ENCODE assay signal across 11 cellular contexts in genomic region chr2:241739651-241740050, GRCh38. TPM values are rescaled to one million over a fixed set of nuclear protein-coding genes. Genes with fewer than 3 reads are reported as not detected.
DNase-seq lines count a peak whose midpoint lies in the region; ATAC-seq and TF ChIP-seq lines count a peak whose summit lies in the region.
"Had no signal": no experiment of that assay in that cellular context is flagged by ENCODE, and none has a peak within 500 bp of the region (broad histone marks: within the 10 kb centered on the region; RNA-seq: fewer than 3 reads in every experiment).

No MANE protein-coding gene starts in this region.

- no peaks in the 10 kb centered on the region for H3K9me3 Mint-ChIP-seq in activated CD8-positive, alpha-beta T cell treated with anti-CD3 and anti-CD28 coated beads for 36 hours

- H3K4me1 ChIP-seq in HEK293 (ENCODE audit: control insufficient read depth, insufficient read depth, low read length) (no peaks in the 10 kb centered on the region), gastroesophageal sphincter (peaks cover 0 to 19% (median 0%) of the 10 kb centered on the region in 3 donors)

- H3K4me3 ChIP-seq in HEK293 (ENCODE audit: low read depth, low read length) (no peak overlapping the region), epithelial cell of esophagus (ENCODE audit: low read length) (no peak overlapping the region), gastroesophageal sphincter (no peak overlapping the region)
- H3K4me3 ChIP-seq: PC-9 had no signal

- TF ChIP-seq POLR2A in gastroesophageal sphincter (IDR thresholded peaks at IDR 0.05): no peak

- no peaks in the 10 kb centered on the region for H3K27me3 Mint-ChIP-seq in activated CD8-positive, alpha-beta T cell treated with anti-CD3 and anti-CD28 coated beads for 36 hours

- CTCF ChIA-PET in HEK293 (lab: Yijun Ruan, JAX): no interaction called here
- CTCF ChIA-PET in activated CD8-positive, alpha-beta T cell treated with anti-CD3 and anti-CD28 coated beads for 36 hours (lab: Charles Lee): interaction anchor here (0.8 to 1.8 kb wide), 5 partner anchors 8 to 139 kb away, joined by 4 to 6 read pairs (median 5); no protein-coding TSS in a partner anchor

- H3K4me3 Mint-ChIP-seq in activated CD8-positive, alpha-beta T cell treated with anti-CD3 and anti-CD28 coated beads for 36 hours: no peak overlapping the region

- no peaks in the 10 kb centered on the region for H3K27me3 ChIP-seq in gastroesophageal sphincter

- H3K4me1 Mint-ChIP-seq in activated CD8-positive, alpha-beta T cell treated with anti-CD3 and anti-CD28 coated beads for 36 hours (ENCODE audit: low read depth): peaks cover 45% of the 10 kb centered on the region

- WGBS in gastroesophageal sphincter (ENCODE audit: low coverage in 1 of 2), 2 donors: 94% methylated on average over 10 of the region's 12 CpGs; no CpG with 5 or more reads in 1 of the 2 donors

- peak overlapping the region; percentile 55 for H3K27ac Mint-ChIP-seq in activated CD8-positive, alpha-beta T cell treated with anti-CD3 and anti-CD28 coated beads for 36 hours

- POLR2A ChIA-PET in HEK293 (lab: Yijun Ruan, JAX): interaction anchor here (0.6 kb wide), 1 partner anchor 37 kb away, joined by 3 read pairs; no protein-coding TSS in a partner anchor
- POLR2A ChIA-PET in activated CD8-positive, alpha-beta T cell treated with anti-CD3 and anti-CD28 coated beads for 36 hours (lab: Charles Lee): interaction anchor here (0.6 to 1.0 kb wide), 4 partner anchors 11 to 117 kb away, joined by 3 read pairs; no protein-coding TSS in a partner anchor

- intact Hi-C loops in activated CD8-positive, alpha-beta T cell treated with anti-CD3 and anti-CD28 coated beads for 36 hours (cut with micrococcal nuclease): loop anchor here (10.0 kb wide), 1 partner anchor 125 kb away; the partner anchor contains the start of gene RTP5

- ATAC-seq in activated CD8-positive, alpha-beta T cell treated with anti-CD3 and anti-CD28 coated beads for 36 hours: peak; percentile 18
- ATAC-seq in GM21360 (IDR thresholded peaks at IDR 0.05; ENCODE audit: unreplicated experiment): no peak
- ATAC-seq in GM21619 (IDR thresholded peaks at IDR 0.05; ENCODE audit: unreplicated experiment): no peak
- ATAC-seq in gastroesophageal sphincter: no peak

- peaks cover 25% of the 10 kb centered on the region for H3K36me3 Mint-ChIP-seq in activated CD8-positive, alpha-beta T cell treated with anti-CD3 and anti-CD28 coated beads for 36 hours (ENCODE audit: low read depth)

- H3K27ac ChIP-seq in HEK293 (ENCODE audit: extremely low read depth, low read depth, low read length) (no peak overlapping the region), gastroesophageal sphincter (no peak overlapping the region)
- H3K27ac ChIP-seq: PC-9 had no signal

- TF ChIP-seq EP300 in gastroesophageal sphincter (IDR thresholded peaks at IDR 0.05): no peak

- no peak for TF ChIP-seq CTCF in HEK293 (tag by site-specific recombination; IDR thresholded peaks at IDR 0.05)
- no peak for TF ChIP-seq CTCF in activated CD8-positive, alpha-beta T cell treated with anti-CD3 and anti-CD28 coated beads for 36 hours (IDR thresholded peaks at IDR 0.05)
- no peak for TF ChIP-seq CTCF in epithelial cell of esophagus (IDR thresholded peaks at IDR 0.05; ENCODE audit: insufficient read depth, low read depth, low read length, missing control alignments)
- TF ChIP-seq CTCF in gastroesophageal sphincter (IDR thresholded peaks at IDR 0.05): no peak

- H3K9me3 ChIP-seq in HEK293 (ENCODE audit: control insufficient read depth, insufficient read depth, low read depth, low read length): no peaks in the 10 kb centered on the region
- no peaks in the 10 kb centered on the region for H3K9me3 ChIP-seq in gastroesophageal sphincter

- DNase-seq in activated CD8-positive, alpha-beta T cell treated with anti-CD3 and anti-CD28 coated beads for 36 hours: peak; percentile 74
- DNase-seq in epithelial cell of esophagus (ENCODE audit: low read depth) (peak; percentile 25), cortex of kidney (lab: John Stamatoyannopoulos, UW) (no peak)
- DNase-seq in stimulated activated CD4-positive, alpha-beta T cell treated with anti-CD3 and anti-CD28 coated beads, TNF-alpha, amount 100 ng/mL, for 48 hours (ENCODE audit: low read depth in 3 of 3): peak in 2 of 3 donors; percentile 66 to 69
- DNase-seq: aorta, PC-9, posterior cingulate gyrus had no signal

- peaks cover 0 to 20% of the 10 kb centered on the region in 2 experiments; a peak in 2 of 3 replicates for H3K36me3 ChIP-seq in HEK293 (ENCODE audit: control insufficient read depth in 2 of 2, insufficient read depth in 1 of 2, low read length in 2 of 2)
- H3K36me3 ChIP-seq in gastroesophageal sphincter: peaks cover 0 to 53% of the 10 kb centered on the region in 2 donors

TF ChIP-seq in HEK293, 187 proteins besides CTCF, POLR2A, EP300 and RAD21:
- TF ChIP-seq ZNF580 (tag by site-specific recombination; IDR thresholded peaks at IDR 0.05): no peak
- 0 out of 2 replicates have a peak, but pooled peaks have one; percentile 15 for TF ChIP-seq ZFHX2 (tag by site-specific recombination; conservative IDR thresholded peaks at IDR 0.05)

RNA-seq across cellular contexts. Expression of gene D2HGDH, which starts 5.2 kb away (rescaled TPM):
- 10 to 100 TPM; 39.4 to 42.6 TPM for total RNA-seq in activated CD8-positive, alpha-beta T cell treated with anti-CD3 and anti-CD28 coated beads for 36 hours
- total RNA-seq in gastroesophageal sphincter: 10 to 100 TPM; 12.5 to 21.8 (median 13.3) TPM

RNA-seq across cellular contexts. Expression of gene GAL3ST2, which starts 37.0 kb away (rescaled TPM):
- total RNA-seq in activated CD8-positive, alpha-beta T cell treated with anti-CD3 and anti-CD28 coated beads for 36 hours: under 1 TPM; 0.89 to 0.95 TPM
- total RNA-seq in gastroesophageal sphincter: under 1 TPM in 1 of 4 donors, not detected in 3; 0.40 TPM
- total RNA-seq: aorta had no signal

RNA-seq across cellular contexts. Expression of gene ING5, which starts 37.8 kb away (rescaled TPM):
- total RNA-seq in activated CD8-positive, alpha-beta T cell treated with anti-CD3 and anti-CD28 coated beads for 36 hours: 10 to 100 TPM; 37.7 to 41.3 TPM
- total RNA-seq in gastroesophageal sphincter: 10 to 100 TPM; 18.0 to 46.7 (median 35.5) TPM

RNA-seq across cellular contexts. Expression of gene DTYMK, which starts 53.0 kb away (rescaled TPM):
- 10 to 100 TPM; 87.1 to 91.9 TPM for total RNA-seq in activated CD8-positive, alpha-beta T cell treated with anti-CD3 and anti-CD28 coated beads for 36 hours
- total RNA-seq in gastroesophageal sphincter: 10 to 100 TPM in 2 of 4 donors, 1 to 10 TPM in 2; 7.7 to 18.7 (median 11.0) TPM
